In the genomic region with DNA sequence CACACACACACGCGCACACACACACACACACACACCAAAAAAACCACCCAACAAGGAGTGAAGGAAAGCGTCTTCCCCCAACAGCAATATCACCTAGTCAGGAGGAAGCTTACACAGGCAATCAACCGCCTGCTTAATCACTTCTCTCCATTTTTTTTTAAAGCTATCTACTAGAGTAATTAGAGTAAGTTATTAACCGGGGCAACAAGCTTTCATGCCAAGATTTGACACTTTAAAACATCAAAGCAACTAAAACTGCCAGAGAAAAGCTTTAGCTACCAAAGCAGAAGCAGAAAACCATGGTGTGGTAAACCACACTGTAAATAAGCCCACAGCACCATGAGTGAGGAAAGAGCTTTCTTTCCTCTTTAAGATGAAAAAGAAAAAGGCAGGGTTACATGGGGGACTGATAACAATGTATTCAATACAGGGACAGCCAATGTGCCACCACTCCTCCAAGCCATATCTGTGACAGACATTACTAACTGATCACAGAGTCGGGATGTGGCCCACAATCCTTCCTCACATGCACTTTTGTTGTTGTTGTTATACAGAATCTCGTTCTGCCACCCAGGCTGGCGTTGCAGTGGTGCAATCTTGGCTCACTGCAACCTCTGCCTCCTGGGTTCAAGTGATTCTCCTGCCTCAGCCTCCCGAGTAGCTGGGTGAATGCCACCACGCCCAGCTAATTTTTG, we compare ENCODE assay signal across 9 cellular contexts.
DNase-seq lines count a peak whose midpoint lies in the region; ATAC-seq and TF ChIP-seq lines count a peak whose summit lies in the region.
"Had no signal": no experiment of that assay in that cellular context is flagged by ENCODE, and none has a peak within 500 bp of the region (broad histone marks: within the 10 kb centered on the region; RNA-seq: fewer than 3 reads in every experiment).

No MANE protein-coding gene starts in this region.

- TF ChIP-seq POLR2A in lower leg skin (IDR thresholded peaks at IDR 0.05) = no peak

- peak overlapping the region; percentile 43; the same call in 1 of the 2 replicates for H3K4me2 ChIP-seq in OCI-LY7 (ENCODE audit: low read length)

- peak; percentile 4 for DNase-seq in activated T-cell treated with anti-CD3 and anti-CD28 coated beads for 24 hours (ENCODE audit: low read depth)
- no peak for DNase-seq in activated T-cell treated with anti-CD3 and anti-CD28 coated beads for 4 hours
- no peak for DNase-seq in OCI-LY7 (ENCODE audit: low spot score)
- DNase-seq in pons (ENCODE audit: low spot score) = no peak
- no peak for DNase-seq in lower leg skin (ENCODE audit: low spot score in 2 of 2)
- DNase-seq: activated CD4-positive, CD25-positive, alpha-beta regulatory T cell had no signal

- H3K9me2 ChIP-seq in OCI-LY7 (ENCODE audit: insufficient read depth, low read length) = no peaks in the 10 kb centered on the region

- no peak overlapping the region for H3K27ac ChIP-seq in OCI-LY7 (ENCODE audit: low read depth, low read length, poor library complexity, severe bottlenecking)
- H3K27ac ChIP-seq in esophagus (ENCODE audit: low read depth in 2 of 2, low read length in 1 of 2) = no peak overlapping the region
- H3K27ac ChIP-seq in thymus (ENCODE audit: low read depth) = no peak overlapping the region

- no peaks in the 10 kb centered on the region for H4K20me1 ChIP-seq in OCI-LY7 (ENCODE audit: insufficient read depth, low read length)

- POLR2A ChIA-PET in OCI-LY7 (lab: Charles Lee) = interaction anchor here (0.7 to 1.3 kb wide), 3 partner anchors 33 to 417 kb away, joined by 3 read pairs; no protein-coding TSS in a partner anchor

- no TSS peak for BruUV-seq in OCI-LY7 (replicated peaks; lab: Mats Ljungman, UMichigan)

- no peak for ATAC-seq in SK-N-SH treated with all-trans-retinoic acid at 6 μM for 48 hours

- WGBS in esophagus, 2 donors = 51 to 56% methylated on average over 10 of the region's 10 CpGs
- WGBS in thymus = 26% methylated on average over 10 of the region's 10 CpGs
- 54 to 62% methylated on average over 10 of the region's 10 CpGs for WGBS in lower leg skin, 2 donors

- intact Hi-C loops in OCI-LY7 (cut with micrococcal nuclease; ENCODE audit: unreplicated experiment) = no loop called here
- intact Hi-C loops in lower leg skin (cut with DNase I; ENCODE audit: low total_unique reads) = no loop called here

- TF ChIP-seq CTCF in OCI-LY7 (conservative IDR thresholded peaks at IDR 0.05; ENCODE audit: low read length) (no peak), lower leg skin (IDR thresholded peaks at IDR 0.05) (no peak)

- no peaks in the 10 kb centered on the region for H3K27me3 ChIP-seq in esophagus (ENCODE audit: control insufficient read depth in 1 of 2, insufficient read depth in 2 of 2, low read length in 2 of 2)
- H3K27me3 ChIP-seq in thymus (ENCODE audit: control insufficient read depth, insufficient read depth) = no peaks in the 10 kb centered on the region

- H3K9me3 ChIP-seq in OCI-LY7 (ENCODE audit: low read length) (no peaks in the 10 kb centered on the region), esophagus (ENCODE audit: control insufficient read depth in 2 of 2, insufficient read depth in 1 of 2, low read depth in 1 of 2, low read length in 1 of 2) (no peaks in the 10 kb centered on the region), thymus (ENCODE audit: control insufficient read depth) (no peaks in the 10 kb centered on the region)

- H3K36me3 ChIP-seq in OCI-LY7 (ENCODE audit: insufficient read depth, low read length) (no peaks in the 10 kb centered on the region), esophagus (ENCODE audit: control insufficient read depth in 2 of 2, insufficient read depth in 2 of 2, low read length in 1 of 2) (no peaks in the 10 kb centered on the region), thymus (ENCODE audit: control insufficient read depth, insufficient read depth) (no peaks in the 10 kb centered on the region)

- CTCF ChIA-PET in OCI-LY7 (lab: Charles Lee; ENCODE audit: unreplicated experiment) = interaction anchor here (0.6 kb wide), 1 partner anchor 359 kb away, joined by 5 read pairs; no protein-coding TSS in a partner anchor

- H3K4me1 ChIP-seq in OCI-LY7 (ENCODE audit: insufficient read depth, low read length, poor library complexity, severe bottlenecking) = no peaks in the 10 kb centered on the region
- H3K4me1 ChIP-seq in esophagus (ENCODE audit: control insufficient read depth in 2 of 2, insufficient read depth in 2 of 2, low read length in 1 of 2) = peaks cover 0 to 6% of the 10 kb centered on the region in 2 donors
- H3K4me1 ChIP-seq in thymus (ENCODE audit: control insufficient read depth, insufficient read depth, low read length) = peaks cover 10% of the 10 kb centered on the region

- H3K79me2 ChIP-seq in OCI-LY7 (ENCODE audit: insufficient read depth, low read depth, low read length) = no peaks in the 10 kb centered on the region

- H2AFZ ChIP-seq in OCI-LY7 (ENCODE audit: low read length) = no peak overlapping the region

- H3K4me3 ChIP-seq in OCI-LY7 (ENCODE audit: low read depth, low read length, poor library complexity, severe bottlenecking) (no peak overlapping the region), esophagus (ENCODE audit: low read depth in 1 of 2, low read length in 2 of 2) (peak overlapping the region; percentile 3 to 14), thymus (ENCODE audit: low read length) (peak overlapping the region; percentile 42), lower leg skin (ENCODE audit: low read depth, poor library complexity, severe bottlenecking) (no peak overlapping the region)

TF ChIP-seq in SK-N-SH treated with all-trans-retinoic acid at 6 μM for 48 hours, 23 proteins besides CTCF, POLR2A, EP300 and RAD21:
- TF ChIP-seq ISL1 (CRISPR knock-in tag; IDR thresholded peaks at IDR 0.05) (no peak), ZNF8 (CRISPR knock-in tag; IDR thresholded peaks at IDR 0.05) (no peak), PPARA (CRISPR knock-in tag; IDR thresholded peaks at IDR 0.05; ENCODE audit: borderline replicate concordance) (no peak), OSR1 (CRISPR knock-in tag; IDR thresholded peaks at IDR 0.05) (no peak), GLIS3 (CRISPR knock-in tag; IDR thresholded peaks at IDR 0.05) (no peak), TOX (CRISPR knock-in tag; IDR thresholded peaks at IDR 0.05; ENCODE audit: borderline replicate concordance) (no peak), RARB (CRISPR knock-in tag; IDR thresholded peaks at IDR 0.05) (no peak), ZNF70 (CRISPR knock-in tag; IDR thresholded peaks at IDR 0.05) (no peak)
- TF ChIP-seq, protein P1, sequence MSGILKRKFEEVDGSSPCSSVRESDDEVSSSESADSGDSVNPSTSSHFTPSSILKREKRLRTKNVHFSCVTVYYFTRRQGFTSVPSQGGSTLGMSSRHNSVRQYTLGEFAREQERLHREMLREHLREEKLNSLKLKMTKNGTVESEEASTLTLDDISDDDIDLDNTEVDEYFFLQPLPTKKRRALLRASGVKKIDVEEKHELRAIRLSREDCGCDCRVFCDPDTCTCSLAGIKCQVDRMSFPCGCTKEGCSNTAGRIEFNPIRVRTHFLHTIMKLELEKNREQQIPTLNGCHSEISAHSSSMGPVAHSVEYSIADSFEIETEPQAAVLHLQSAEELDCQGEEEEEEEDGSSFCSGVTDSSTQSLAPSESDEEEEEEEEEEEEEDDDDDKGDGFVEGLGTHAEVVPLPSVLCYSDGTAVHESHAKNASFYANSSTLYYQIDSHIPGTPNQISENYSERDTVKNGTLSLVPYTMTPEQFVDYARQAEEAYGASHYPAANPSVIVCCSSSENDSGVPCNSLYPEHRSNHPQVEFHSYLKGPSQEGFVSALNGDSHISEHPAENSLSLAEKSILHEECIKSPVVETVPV (CRISPR knock-in tag; IDR thresholded peaks at IDR 0.05) = no peak

Comparison
In these comparisons a context has a peak if more than half of its experiments do, and no peak if none do; other contexts are left out.
1. H3K4me3 ChIP-seq: peak in esophagus (2 of 2) and thymus (single experiment); none in OCI-LY7 (single experiment) and lower leg skin (single experiment).